In the genomic region with DNA sequence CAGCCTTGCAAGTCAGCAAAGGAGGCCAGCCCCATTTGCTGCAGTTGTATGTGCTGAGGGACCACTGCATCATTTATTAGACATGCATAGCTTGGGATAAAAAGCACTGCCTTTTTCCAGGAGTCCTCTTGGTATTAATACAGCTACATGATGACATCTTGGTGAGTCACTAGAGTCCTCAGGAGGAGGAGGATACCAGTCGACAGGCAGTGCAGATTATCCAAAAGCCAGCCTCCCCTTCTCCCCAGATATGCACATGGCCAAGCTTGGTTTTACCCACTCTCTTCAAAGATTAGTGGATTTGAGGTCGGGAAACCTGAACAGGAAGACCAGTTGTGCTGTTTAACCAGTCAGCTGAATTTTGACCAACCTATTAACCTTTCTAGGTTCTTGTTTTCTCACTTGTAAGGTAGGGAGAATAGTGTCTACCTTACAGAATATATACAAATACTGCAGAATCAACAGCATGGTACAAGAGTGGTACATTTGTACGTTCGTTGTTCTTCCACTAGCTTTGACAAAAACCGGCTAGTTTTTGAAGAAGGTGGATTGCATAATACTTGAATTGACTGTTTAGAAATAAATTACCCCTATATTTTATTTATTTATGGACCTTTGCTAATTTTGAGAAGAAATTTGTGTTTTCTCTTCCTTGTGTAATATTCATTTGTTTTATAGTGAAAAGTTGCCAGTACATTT, we compare ENCODE assay signal across 15 cellular contexts. TPM values are rescaled to one million over a fixed set of nuclear protein-coding genes. Genes with fewer than 3 reads are reported as not detected.
DNase-seq lines count a peak whose midpoint lies in the region; ATAC-seq, FAIRE-seq and TF ChIP-seq lines count a peak whose summit lies in the region.
"Had no signal": no experiment of that assay in that cellular context is flagged by ENCODE, and none has a peak within 500 bp of the region (broad histone marks: within the 10 kb centered on the region; RNA-seq: fewer than 3 reads in every experiment).

No MANE protein-coding gene starts in this region.

- POLR2A ChIA-PET in naive thymus-derived CD8-positive, alpha-beta T cell (lab: Charles Lee) = no interaction called here
- POLR2A ChIA-PET in activated CD4-positive, alpha-beta memory T cell treated with anti-CD3 and anti-CD28 coated beads, Interleukin-2, amount 10 ng/mL, durations not matched to agents 7 days and 5 days (lab: Charles Lee) = no interaction called here

- peaks cover 0 to 2% (median 0%) of the 10 kb centered on the region in 9 donors for H3K9me3 Mint-ChIP-seq in naive thymus-derived CD8-positive, alpha-beta T cell
- H3K9me3 Mint-ChIP-seq in activated CD4-positive, alpha-beta memory T cell treated with anti-CD3 and anti-CD28 coated beads, Interleukin-2, amount 10 ng/mL, durations not matched to agents 7 days and 5 days = no peaks in the 10 kb centered on the region
- H3K9me3 Mint-ChIP-seq: memory B cell had no signal

- H3K4me1 Mint-ChIP-seq in naive thymus-derived CD8-positive, alpha-beta T cell = peaks cover 23 to 33% (median 28%) of the 10 kb centered on the region in 4 donors
- H3K4me1 Mint-ChIP-seq in activated CD4-positive, alpha-beta memory T cell treated with anti-CD3 and anti-CD28 coated beads, Interleukin-2, amount 10 ng/mL, durations not matched to agents 7 days and 5 days = peaks cover 22% of the 10 kb centered on the region

- peaks cover 3% of the 10 kb centered on the region for H3K36me3 ChIP-seq in bronchial epithelial cell (ENCODE audit: control insufficient read depth, insufficient read depth, low read length)

- peaks cover 0 to 64% (median 12%) of the 10 kb centered on the region in 3 donors for H3K36me3 Mint-ChIP-seq in naive thymus-derived CD8-positive, alpha-beta T cell
- peaks cover 55% of the 10 kb centered on the region for H3K36me3 Mint-ChIP-seq in activated CD4-positive, alpha-beta memory T cell treated with anti-CD3 and anti-CD28 coated beads, Interleukin-2, amount 10 ng/mL, durations not matched to agents 7 days and 5 days (ENCODE audit: low read depth)

- H3K4me3 ChIP-seq in bronchial epithelial cell (ENCODE audit: low read depth, low read length) = no peak overlapping the region
- H3K4me3 ChIP-seq: heart right ventricle, tibial nerve had no signal

- intact Hi-C loops in posterior vena cava (cut with DNase I) = no loop called here

- no peak for ATAC-seq in naive thymus-derived CD8-positive, alpha-beta T cell
- no peak for ATAC-seq in GM21526 (IDR thresholded peaks at IDR 0.05; ENCODE audit: low FRiP score, unreplicated experiment)

- no peaks in the 10 kb centered on the region for H3K27me3 ChIP-seq in bronchial epithelial cell (ENCODE audit: control insufficient read depth, insufficient read depth, low read length)
- H3K27me3 ChIP-seq: heart right ventricle, tibial nerve had no signal

- no peak overlapping the region for H3K4me3 Mint-ChIP-seq in naive thymus-derived CD8-positive, alpha-beta T cell
- no peak overlapping the region for H3K4me3 Mint-ChIP-seq in activated CD4-positive, alpha-beta memory T cell treated with anti-CD3 and anti-CD28 coated beads, Interleukin-2, amount 10 ng/mL, durations not matched to agents 7 days and 5 days
- H3K4me3 Mint-ChIP-seq: memory B cell had no signal

- no peak for FAIRE-seq in bronchial epithelial cell (lab: Jason Lieb, UNC)

- in situ Hi-C loops in Caki2 (cut with HindIII; ENCODE audit: low pct_unique_long_range_greater_than_20kb, low sequenced_read_pairs) = no loop called here

- CTCF ChIA-PET in activated CD4-positive, alpha-beta memory T cell treated with anti-CD3 and anti-CD28 coated beads, Interleukin-2, amount 10 ng/mL, durations not matched to agents 7 days and 5 days (lab: Charles Lee) = no interaction called here

- no peak for TF ChIP-seq CTCF in bronchial epithelial cell (IDR thresholded peaks at IDR 0.05; ENCODE audit: insufficient read depth, low read length, severe bottlenecking)

- H3K27ac Mint-ChIP-seq in naive thymus-derived CD8-positive, alpha-beta T cell = peak overlapping the region in 6 of 10 donors; percentile 0 to 89 (median 48)
- no peak overlapping the region for H3K27ac Mint-ChIP-seq in activated CD4-positive, alpha-beta memory T cell treated with anti-CD3 and anti-CD28 coated beads, Interleukin-2, amount 10 ng/mL, durations not matched to agents 7 days and 5 days
- H3K27ac Mint-ChIP-seq: memory B cell had no signal

- DNase-seq in Caki2 (ENCODE audit: low read depth) = peak; percentile 47
- peak; percentile 77 for DNase-seq in LHCN-M2 (ENCODE audit: low read depth)
- peak; percentile 83 for DNase-seq in bronchial epithelial cell (ENCODE audit: low read depth)
- no peak for DNase-seq in naive thymus-derived CD8-positive, alpha-beta T cell
- no peak for DNase-seq in stimulated activated CD8-positive, alpha-beta memory T cell treated with anti-CD3 and anti-CD28 coated beads, Interleukin-4, amount 100 ng/mL, for 48 hours
- no peak for DNase-seq in activated CD4-positive, alpha-beta memory T cell treated with anti-CD3 and anti-CD28 coated beads, Interleukin-2, amount 10 ng/mL, durations not matched to agents 7 days and 5 days
- no peak for DNase-seq in posterior vena cava (ENCODE audit: low spot score)
- DNase-seq: activated effector memory CD4-positive, alpha-beta T cell treated with Interleukin-2 at 50 U/mL for 16 hours; cortex of kidney; DMS153; heart right ventricle; retina had no signal

- no peaks in the 10 kb centered on the region for H3K27me3 Mint-ChIP-seq in naive thymus-derived CD8-positive, alpha-beta T cell
- H3K27me3 Mint-ChIP-seq in activated CD4-positive, alpha-beta memory T cell treated with anti-CD3 and anti-CD28 coated beads, Interleukin-2, amount 10 ng/mL, durations not matched to agents 7 days and 5 days = no peaks in the 10 kb centered on the region
- H3K27me3 Mint-ChIP-seq: memory B cell had no signal

RNA-seq across cellular contexts. Expression of a gene that starts 31.9 kb away (rescaled TPM):
- total RNA-seq in Caki2 (2014; rRNA removed; shearing (Covaris generic); ENCODE audit: low replicate concordance) = 29.0 and 29.1 TPM in 2 replicates
- total RNA-seq in LHCN-M2 (2014; rRNA removed) (9.9 and 16.0 TPM in 2 replicates), bronchial epithelial cell (12.9 and 16.3 TPM in 2 replicates), posterior vena cava (10 to 100 TPM; 54.6 to 59.0 TPM)
- polyA plus RNA-seq in LHCN-M2 (2012) = 31.0 TPM
- total RNA-seq in naive thymus-derived CD8-positive, alpha-beta T cell = 10 to 100 TPM; 34.0 to 34.3 TPM
- 10 to 100 TPM; 24.7 to 34.1 (median 28.4) TPM for polyA plus RNA-seq in naive thymus-derived CD8-positive, alpha-beta T cell
- total RNA-seq in activated CD4-positive, alpha-beta memory T cell treated with anti-CD3 and anti-CD28 coated beads, Interleukin-2, amount 10 ng/mL, durations not matched to agents 7 days and 5 days = 10 to 100 TPM; 31.3 to 31.5 TPM

Comparison
In these comparisons a context has a peak if more than half of its experiments do, and no peak if none do; other contexts are left out.
1. DNase-seq: peak in Caki2 (single experiment), LHCN-M2 (single experiment) and bronchial epithelial cell (single experiment); none in naive thymus-derived CD8-positive, alpha-beta T cell (0 of 10), stimulated activated CD8-positive, alpha-beta memory T cell treated with anti-CD3 and anti-CD28 coated beads, Interleukin-4, amount 100 ng/mL, for 48 hours (single experiment), activated CD4-positive, alpha-beta memory T cell treated with anti-CD3 and anti-CD28 coated beads, Interleukin-2, amount 10 ng/mL, durations not matched to agents 7 days and 5 days (single experiment) and posterior vena cava (single experiment).